In genomic region chr18:57149031-57149430, GRCh38 we compare ENCODE assay signal across 26 cellular contexts. TPM values are rescaled to one million over a fixed set of nuclear protein-coding genes. Genes with fewer than 3 reads are reported as not detected.
DNase-seq lines count a peak whose midpoint lies in the region; ATAC-seq, FAIRE-seq and TF ChIP-seq lines count a peak whose summit lies in the region.
"Had no signal": no experiment of that assay in that cellular context is flagged by ENCODE, and none has a peak within 500 bp of the region (broad histone marks: within the 10 kb centered on the region; RNA-seq: fewer than 3 reads in every experiment).

No MANE protein-coding gene starts in this region.

- no peak for ATAC-seq in GM21619 (IDR thresholded peaks at IDR 0.05; ENCODE audit: unreplicated experiment)
- ATAC-seq: CD8-positive, alpha-beta T cell had no signal

- peaks cover 6% of the 10 kb centered on the region for H3K9me3 Mint-ChIP-seq in glutamatergic neuron (ENCODE audit: unreplicated experiment)
- H3K9me3 Mint-ChIP-seq: CD8-positive, alpha-beta T cell; HFFc6 had no signal

- peak overlapping the region; percentile 14; the same call in 1 of the 2 replicates for H3K9ac ChIP-seq in OCI-LY3 (ENCODE audit: low read length)
- H3K9ac ChIP-seq: BLaER1, GM23248 had no signal

- H3K9me3 ChIP-seq in OCI-LY3 (ENCODE audit: insufficient read depth, low read length), result no peaks in the 10 kb centered on the region
- H3K9me3 ChIP-seq: BLaER1, Caco-2, HAP-1 had no signal

- peaks cover 6% of the 10 kb centered on the region for H3K27me3 Mint-ChIP-seq in glutamatergic neuron (ENCODE audit: unreplicated experiment)

- intact Hi-C loops in posterior vena cava (cut with DNase I), result no loop called here

- peak overlapping the region; percentile 27 for H3K4me3 Mint-ChIP-seq in glutamatergic neuron (ENCODE audit: unreplicated experiment)
- H3K4me3 Mint-ChIP-seq: B cell; CD4-positive, CD25-positive, alpha-beta regulatory T cell; CD8-positive, alpha-beta T cell; HFFc6 had no signal

- TF ChIP-seq POLR2A in H54 (IDR thresholded peaks at IDR 0.05; ENCODE audit: low read depth, low read length), result no peak

- peak overlapping the region; percentile 73 for H3K4me2 ChIP-seq in OCI-LY3 (ENCODE audit: low read length)

- no peak for TF ChIP-seq CTCF in OCI-LY3 (IDR thresholded peaks at IDR 0.05; ENCODE audit: low read depth, low read length)
- TF ChIP-seq CTCF in glutamatergic neuron (IDR thresholded peaks at IDR 0.05; ENCODE audit: partially characterized antibody, unreplicated experiment), result no peak

- peaks cover 59% of the 10 kb centered on the region for H3K27me3 ChIP-seq in OCI-LY3 (ENCODE audit: low read depth, low read length)
- H3K27me3 ChIP-seq: BLaER1 had no signal

- peaks cover 49% of the 10 kb centered on the region for H3K4me1 ChIP-seq in OCI-LY3 (ENCODE audit: low read length)
- H3K4me1 ChIP-seq: Caco-2 had no signal

- H3K4me1 Mint-ChIP-seq in glutamatergic neuron (ENCODE audit: low read depth, unreplicated experiment), result peaks cover 33% of the 10 kb centered on the region

- peak; percentile 12 for DNase-seq in NCI-H82 (lab: John Stamatoyannopoulos, UW)
- no peak for DNase-seq in NCI-H82 treated with DMSO at 0.1 percent for 48 hours (lab: John Stamatoyannopoulos, UW; ENCODE audit: unreplicated experiment)
- no peak for DNase-seq in glutamatergic neuron
- no peak for DNase-seq in ecto neural progenitor cell (ENCODE audit: low spot score)
- DNase-seq in posterior vena cava (ENCODE audit: low spot score), result no peak
- DNase-seq in H54 (ENCODE audit: insufficient read length, low spot score), result no peak
- DNase-seq: Caco-2; CD4-positive, CD25-positive, alpha-beta regulatory T cell; CD8-positive, alpha-beta T cell; DMS 273 treated with DMSO at 0.1 percent for 48 hours; DMS79; EL; GF-D8; GM23248; HFFc6 had no signal

- peaks cover 7% of the 10 kb centered on the region for H3K36me3 Mint-ChIP-seq in glutamatergic neuron (ENCODE audit: unreplicated experiment)
- H3K36me3 Mint-ChIP-seq: CD4-positive, CD25-positive, alpha-beta regulatory T cell; CD8-positive, alpha-beta T cell had no signal

- H3K27ac ChIP-seq in OCI-LY3 (ENCODE audit: low read length), result no peak overlapping the region
- H3K27ac ChIP-seq: 22Rv1, BLaER1, C4-2B, GM23248 had no signal

- FAIRE-seq in H54 (lab: Jason Lieb, UNC), result no peak
- FAIRE-seq: A204.1, GM12892 had no signal

- H2AFZ ChIP-seq in OCI-LY3 (ENCODE audit: low read depth, low read length), result no peak overlapping the region
- H2AFZ ChIP-seq: GM23248 had no signal

- H4K20me1 ChIP-seq in OCI-LY3 (ENCODE audit: insufficient read depth, low read length), result no peaks in the 10 kb centered on the region
- H4K20me1 ChIP-seq: BLaER1 had no signal

- H3K79me2 ChIP-seq in OCI-LY3 (ENCODE audit: low read length), result no peaks in the 10 kb centered on the region

- H3K36me3 ChIP-seq in OCI-LY3 (replicated peaks; ENCODE audit: low read depth, low read length), result no peaks in the 10 kb centered on the region
- H3K36me3 ChIP-seq: BLaER1, HAP-1 had no signal

- peak overlapping the region; percentile 54 for H3K27ac Mint-ChIP-seq in glutamatergic neuron (ENCODE audit: unreplicated experiment)
- H3K27ac Mint-ChIP-seq: B cell; CD4-positive, CD25-positive, alpha-beta regulatory T cell; CD8-positive, alpha-beta T cell; HFFc6 had no signal

- peak overlapping the region; percentile 61 for H3K4me3 ChIP-seq in OCI-LY3 (ENCODE audit: low read length)
- H3K4me3 ChIP-seq: BLaER1, GM23248, HAP-1 had no signal

RNA-seq across cellular contexts. Expression of gene BOD1L2, which starts 2.1 kb away (rescaled TPM):
- not detected for total RNA-seq in glutamatergic neuron (ENCODE audit: unreplicated experiment)
- not detected for total RNA-seq in posterior vena cava
- total RNA-seq: B cell; Caco-2; CD4-positive, CD25-positive, alpha-beta regulatory T cell; CD8-positive, alpha-beta T cell; G401; GM23248; H4; HFFc6 had no signal
